In genomic region chr11:687751-688150, GRCh38 we compare ENCODE assay signal across 31 cellular contexts. TPM values are rescaled to one million over a fixed set of nuclear protein-coding genes. Genes with fewer than 3 reads are reported as not detected.
"Had no signal": no experiment of that assay in that cellular context is flagged by ENCODE, and none has a peak within 500 bp of the region (broad histone marks: within the 10 kb centered on the region; RNA-seq: fewer than 3 reads in every experiment).

No MANE protein-coding gene starts in this region.

- H3K4me3 Mint-ChIP-seq: naive thymus-derived CD8-positive, alpha-beta T cell; natural killer cell treated with Interleukin-12 subunit alpha and Interleukin-12 subunit beta and Interleukin-15 and Interleukin-18, amount 100 ng/mL, for 72 hours; nephron progenitor cell; neural crest cell; stimulated activated memory B cell treated with anti-CD40 and anti-IgM and Interleukin-4, amounts not matched to agents 10 μg/mL and 1 μg/mL and 100 μg/mL, for 72 hours; stimulated activated naive CD8-positive, alpha-beta T cell treated with anti-CD3 and anti-CD28 coated beads, Interleukin-15, amount 100 ng/mL, for 72 hours had no signal

- H3K9ac ChIP-seq: parathyroid adenoma had no signal

- H3K27me3 Mint-ChIP-seq: naive thymus-derived CD8-positive, alpha-beta T cell; natural killer cell treated with Interleukin-12 subunit alpha and Interleukin-12 subunit beta and Interleukin-15 and Interleukin-18, amount 100 ng/mL, for 72 hours; progenitor cell of endocrine pancreas; stimulated activated memory B cell treated with anti-CD40 and anti-IgM and Interleukin-4, amounts not matched to agents 10 μg/mL and 1 μg/mL and 100 μg/mL, for 72 hours; stimulated activated naive CD8-positive, alpha-beta T cell treated with anti-CD3 and anti-CD28 coated beads, Interleukin-15, amount 100 ng/mL, for 72 hours had no signal

- H3K27ac Mint-ChIP-seq: natural killer cell treated with Interleukin-12 subunit alpha and Interleukin-12 subunit beta and Interleukin-15 and Interleukin-18, amount 100 ng/mL, for 72 hours; progenitor cell of endocrine pancreas; stimulated activated memory B cell treated with anti-CD40 and anti-IgM and Interleukin-4, amounts not matched to agents 10 μg/mL and 1 μg/mL and 100 μg/mL, for 72 hours; stimulated activated naive CD8-positive, alpha-beta T cell treated with anti-CD3 and anti-CD28 coated beads, Interleukin-15, amount 100 ng/mL, for 72 hours had no signal

- H3K9me3 ChIP-seq: ovary, psoas muscle, right lobe of liver, sigmoid colon, suprapubic skin, testis, tibial artery, transverse colon, upper lobe of left lung, vagina had no signal

- H3K4me3 ChIP-seq: ovary, psoas muscle, right lobe of liver, sigmoid colon, suprapubic skin, testis, tibial artery, transverse colon, upper lobe of left lung, vagina had no signal

- H2AFZ ChIP-seq: parathyroid adenoma had no signal

- ATAC-seq: naive thymus-derived CD8-positive, alpha-beta T cell; right cardiac atrium; stimulated activated memory B cell treated with anti-CD40 and anti-IgM and Interleukin-4, amounts not matched to agents 10 μg/mL and 1 μg/mL and 100 μg/mL, for 72 hours; stimulated activated naive CD8-positive, alpha-beta T cell treated with anti-CD3 and anti-CD28 coated beads, Interleukin-15, amount 100 ng/mL, for 72 hours had no signal

- FAIRE-seq: small intestine, urothelium cell line had no signal

- DNase-seq: nephron progenitor cell; occipital lobe; ovary; right lobe of liver; sigmoid colon; small intestine; stimulated activated CD4-positive, alpha-beta T cell treated with anti-CD3 and anti-CD28 coated beads, Interleukin-15, amount 100 ng/mL, for 24 hours; stimulated activated CD4-positive, alpha-beta T cell treated with anti-CD3 and anti-CD28 coated beads, Interleukin-2, amount 100 ng/mL, for 24 hours; stimulated activated CD4-positive, alpha-beta T cell treated with anti-CD3 and anti-CD28 coated beads, Interleukin-2, amount 100 ng/mL, for 48 hours; stimulated activated CD4-positive, alpha-beta T cell treated with anti-CD3 and anti-CD28 coated beads, Interleukin-4, amount 100 ng/mL, for 24 hours; stimulated activated naive CD4-positive, alpha-beta T cell; stimulated activated naive CD8-positive, alpha-beta T cell treated with anti-CD3 and anti-CD28 coated beads, Interleukin-15, amount 100 ng/mL, for 72 hours; stimulated activated naive CD8-positive, alpha-beta T cell treated with anti-CD3 and anti-CD28 coated beads, Interleukin-15, Interleukin-2, amounts not matched to agents 100 U/mL and 50 U/mL, for 24 hours; substantia nigra; testis; tibial artery; transverse colon; upper lobe of left lung had no signal

- H3K4me1 ChIP-seq: parathyroid adenoma, right lobe of liver had no signal

- H3K36me3 ChIP-seq: ovary had no signal

- H3K79me2 ChIP-seq: parathyroid adenoma had no signal

- H3K27me3 ChIP-seq: ovary, right lobe of liver, sigmoid colon, suprapubic skin, testis, tibial artery, transverse colon, upper lobe of left lung, vagina had no signal

- H3K27ac ChIP-seq: ovary, parathyroid adenoma, psoas muscle, right lobe of liver, sigmoid colon, suprapubic skin, testis, tibial artery, transverse colon, upper lobe of left lung, vagina had no signal

- H3K9me3 Mint-ChIP-seq: naive thymus-derived CD8-positive, alpha-beta T cell; natural killer cell treated with Interleukin-12 subunit alpha and Interleukin-12 subunit beta and Interleukin-15 and Interleukin-18, amount 100 ng/mL, for 72 hours; nephron progenitor cell; neural crest cell; stimulated activated memory B cell treated with anti-CD40 and anti-IgM and Interleukin-4, amounts not matched to agents 10 μg/mL and 1 μg/mL and 100 μg/mL, for 72 hours; stimulated activated naive CD8-positive, alpha-beta T cell treated with anti-CD3 and anti-CD28 coated beads, Interleukin-15, amount 100 ng/mL, for 72 hours had no signal

RNA-seq across cellular contexts. Expression of gene DRD4, which starts 50.7 kb away (rescaled TPM):
- total RNA-seq: osteoblast, skeletal muscle tissue, transverse colon had no signal
- polyA plus RNA-seq: naive thymus-derived CD8-positive, alpha-beta T cell had no signal
